ENCODE assay signal across 16 cellular contexts in genomic region chr2:159996792-159997546, GRCh38.
DNase-seq lines count a peak whose midpoint lies in the region; ATAC-seq, FAIRE-seq and TF ChIP-seq lines count a peak whose summit lies in the region.
"Had no signal": no experiment of that assay in that cellular context is flagged by ENCODE, and none has a peak within 500 bp of the region (broad histone marks: within the 10 kb centered on the region; RNA-seq: fewer than 3 reads in every experiment).

No MANE protein-coding gene starts in this region.

- no peak for FAIRE-seq in HepG2 (lab: Jason Lieb, UNC)
- FAIRE-seq: A549, D721Med, islet of Langerhans had no signal

- POLR2A ChIA-PET in HepG2 (lab: Yijun Ruan, JAX), result no interaction called here

- no peaks in the 10 kb centered on the region for H3K27me3 Mint-ChIP-seq in mesothelial cell of epicardium (ENCODE audit: low read depth)
- H3K27me3 Mint-ChIP-seq in effector memory CD8-positive, alpha-beta T cell, result peaks cover 39 to 45% of the 10 kb centered on the region in 2 donors

- H3K9me3 ChIP-seq in liver (ENCODE audit: control insufficient read depth in 4 of 4, low read length in 3 of 4), result no peaks in the 10 kb centered on the region
- H3K9me3 ChIP-seq in HepG2 (ENCODE audit: low read length), result no peaks in the 10 kb centered on the region
- no peaks in the 10 kb centered on the region for H3K9me3 ChIP-seq in effector memory CD4-positive, alpha-beta T cell (ENCODE audit: control insufficient read depth, low read length)
- H3K9me3 ChIP-seq in Karpas-422 (ENCODE audit: low read length), result no peaks in the 10 kb centered on the region
- H3K9me3 ChIP-seq: A549 had no signal

- H3K27me3 ChIP-seq in liver (ENCODE audit: control insufficient read depth in 4 of 4, insufficient read depth in 4 of 4, low read length in 3 of 4), result no peaks in the 10 kb centered on the region
- H3K27me3 ChIP-seq in HepG2 (ENCODE audit: control insufficient read depth in 1 of 2, insufficient read depth in 2 of 2, low read length in 2 of 2), result no peaks in the 10 kb centered on the region
- H3K27me3 ChIP-seq in effector memory CD4-positive, alpha-beta T cell (replicated peaks; ENCODE audit: control insufficient read depth, insufficient read depth, low read length, poor library complexity, severe bottlenecking), result no peaks in the 10 kb centered on the region
- no peaks in the 10 kb centered on the region for H3K27me3 ChIP-seq in Karpas-422 (ENCODE audit: low read length)
- H3K27me3 ChIP-seq: neural progenitor cell had no signal

- H3K4me3 ChIP-seq in liver (ENCODE audit: low read depth in 1 of 3, low read length in 3 of 3), result no peak overlapping the region
- no peak overlapping the region for H3K4me3 ChIP-seq in HepG2 (replicated peaks in 1 of 3; ENCODE audit: insufficient read depth in 1 of 3, low read depth in 2 of 3, low read length in 3 of 3)
- H3K4me3 ChIP-seq in fibroblast of mammary gland (ENCODE audit: control insufficient read depth, low read depth, low read length), result no peak overlapping the region
- H3K4me3 ChIP-seq in effector memory CD4-positive, alpha-beta T cell (ENCODE audit: insufficient read depth, low read depth, low read length, poor library complexity, severe bottlenecking), result no peak overlapping the region
- H3K4me3 ChIP-seq in Karpas-422 (ENCODE audit: low read length), result no peak overlapping the region
- H3K4me3 ChIP-seq: A549, neural progenitor cell, PC-9 had no signal

- peaks cover 40% of the 10 kb centered on the region for H3K4me1 Mint-ChIP-seq in mesothelial cell of epicardium
- H3K4me1 Mint-ChIP-seq in effector memory CD8-positive, alpha-beta T cell (ENCODE audit: low read depth in 2 of 2), result no peaks in the 10 kb centered on the region

- CTCF ChIA-PET in HepG2 (lab: Yijun Ruan, JAX; ENCODE audit: low intra/inter-chr PET ratio, low total read pairs), result no interaction called here

- no peaks in the 10 kb centered on the region for H3K4me1 ChIP-seq in liver (ENCODE audit: control insufficient read depth in 4 of 4, insufficient read depth in 4 of 4, low read length in 3 of 4)
- no peaks in the 10 kb centered on the region for H3K4me1 ChIP-seq in HepG2 (ENCODE audit: insufficient read depth, low read length)
- no peaks in the 10 kb centered on the region for H3K4me1 ChIP-seq in effector memory CD4-positive, alpha-beta T cell (ENCODE audit: control insufficient read depth, insufficient read depth, low read length, poor library complexity, severe bottlenecking)
- no peaks in the 10 kb centered on the region for H3K4me1 ChIP-seq in Karpas-422 (ENCODE audit: low read length)
- H3K4me1 ChIP-seq: A549 had no signal

- intact Hi-C loops in HepG2 (cut with micrococcal nuclease; ENCODE audit: unreplicated experiment), result no loop called here

- peaks cover 46% of the 10 kb centered on the region for H3K9me3 Mint-ChIP-seq in mesothelial cell of epicardium
- H3K9me3 Mint-ChIP-seq in effector memory CD8-positive, alpha-beta T cell, result no peaks in the 10 kb centered on the region

- no peak for TF ChIP-seq EP300 in HepG2 (IDR thresholded peaks at IDR 0.05; ENCODE audit: low read depth in 2 of 2, low read length in 2 of 2)
- no peak for TF ChIP-seq EP300 in HepG2 (CRISPR knock-in tag; IDR thresholded peaks at IDR 0.05; ENCODE audit: borderline replicate concordance)

- H3K9ac ChIP-seq in liver (ENCODE audit: low read depth in 1 of 2, low read length in 2 of 2) (no peak overlapping the region), HepG2 (ENCODE audit: insufficient read depth, low read depth, low read length) (no peak overlapping the region), Karpas-422 (ENCODE audit: low read length) (no peak overlapping the region)
- H3K9ac ChIP-seq: neural progenitor cell had no signal

- TF ChIP-seq CTCF in liver (IDR thresholded peaks at IDR 0.05; ENCODE audit: low read depth, low read length, missing input control) (no peak), HepG2 (CRISPR knock-in tag; IDR thresholded peaks at IDR 0.05) (no peak), fibroblast of mammary gland (conservative IDR thresholded peaks at IDR 0.05; ENCODE audit: control insufficient read depth, insufficient read depth, low read depth, low read length) (peak; percentile 13), mesothelial cell of epicardium (IDR thresholded peaks at IDR 0.05; ENCODE audit: unreplicated experiment) (peak; percentile 15)

- H3K36me3 ChIP-seq in liver (ENCODE audit: control insufficient read depth in 4 of 4, insufficient read depth in 3 of 4, low read depth in 1 of 4, low read length in 3 of 4), result no peaks in the 10 kb centered on the region
- no peaks in the 10 kb centered on the region for H3K36me3 ChIP-seq in HepG2 (replicated peaks in 1 of 2; ENCODE audit: control insufficient read depth in 1 of 2, insufficient read depth in 2 of 2, low read length in 2 of 2)
- no peaks in the 10 kb centered on the region for H3K36me3 ChIP-seq in effector memory CD4-positive, alpha-beta T cell (ENCODE audit: control insufficient read depth, insufficient read depth, low read length)
- H3K36me3 ChIP-seq in Karpas-422 (ENCODE audit: insufficient read depth, low read length), result no peaks in the 10 kb centered on the region

- DNase-seq in HepG2 (ENCODE audit: low spot score), result no peak
- peak; percentile 15 for DNase-seq in fibroblast of mammary gland (ENCODE audit: low read depth)
- no peak for DNase-seq in mesothelial cell of epicardium (ENCODE audit: low spot score in 2 of 2, unreplicated experiment in 2 of 2)
- no peak for DNase-seq in inferior parietal cortex (ENCODE audit: extremely low spot score)
- DNase-seq in effector memory CD4-positive, alpha-beta T cell, result no peak
- DNase-seq in effector memory CD8-positive, alpha-beta T cell, result no peak
- DNase-seq in Karpas-422, result no peak
- DNase-seq: activated CD4-positive, alpha-beta T cell treated with anti-CD3 and anti-CD28 coated beads for 4 hours; NCI-H446; PC-9 had no signal

- H3K9me2 ChIP-seq in Karpas-422 (replicated peaks; ENCODE audit: insufficient read depth, low read length), result no peaks in the 10 kb centered on the region

- no peak overlapping the region for H2AFZ ChIP-seq in HepG2 (ENCODE audit: low read length)
- H2AFZ ChIP-seq in Karpas-422 (ENCODE audit: low read length), result no peak overlapping the region
- H2AFZ ChIP-seq: neural progenitor cell, PC-9 had no signal

- in situ Hi-C loops in HepG2 (cut with HindIII; ENCODE audit: extremely low pct_ligation_motif_present, low pct_unique_long_range_greater_than_20kb), result no loop called here

- TF ChIP-seq RAD21 in liver (IDR thresholded peaks at IDR 0.05) (peak in 1 of 2 donors; percentile 25), HepG2 (CRISPR knock-in tag; IDR thresholded peaks at IDR 0.05) (no peak)

- peak overlapping the region; percentile 93 for H3K27ac Mint-ChIP-seq in mesothelial cell of epicardium
- no peak overlapping the region for H3K27ac Mint-ChIP-seq in effector memory CD8-positive, alpha-beta T cell
- H3K27ac Mint-ChIP-seq: brain, neural progenitor cell had no signal

- H3K27ac ChIP-seq in liver (ENCODE audit: low read depth in 1 of 2, low read length in 2 of 2) (no peak overlapping the region), HepG2 (ENCODE audit: extremely low read length, insufficient read depth, low read length) (no peak overlapping the region), Karpas-422 (ENCODE audit: low read length) (no peak overlapping the region)
- H3K27ac ChIP-seq in effector memory CD4-positive, alpha-beta T cell (ENCODE audit: insufficient read depth, low read length, poor library complexity, severe bottlenecking), result no peak overlapping the region
- H3K27ac ChIP-seq: A549, neural progenitor cell, PC-9 had no signal

- TF ChIP-seq POLR2A in HepG2 (IDR thresholded peaks at IDR 0.05; ENCODE audit: insufficient read depth in 1 of 2, low read depth in 2 of 2, low read length in 2 of 2), result no peak

- H3K79me2 ChIP-seq in HepG2 (ENCODE audit: insufficient read depth, low read length) (no peaks in the 10 kb centered on the region), Karpas-422 (ENCODE audit: low read length) (no peaks in the 10 kb centered on the region)

- peaks cover 39% of the 10 kb centered on the region for H3K36me3 Mint-ChIP-seq in mesothelial cell of epicardium
- no peaks in the 10 kb centered on the region for H3K36me3 Mint-ChIP-seq in effector memory CD8-positive, alpha-beta T cell (ENCODE audit: insufficient read depth)
- H3K36me3 Mint-ChIP-seq: brain, neural progenitor cell had no signal

- H4K20me1 ChIP-seq in HepG2 (ENCODE audit: insufficient read depth, low read length), result no peaks in the 10 kb centered on the region
- H4K20me1 ChIP-seq in Karpas-422 (ENCODE audit: insufficient read depth, low read depth, low read length), result no peaks in the 10 kb centered on the region

- no peak overlapping the region for H3K4me3 Mint-ChIP-seq in mesothelial cell of epicardium
- no peak overlapping the region for H3K4me3 Mint-ChIP-seq in effector memory CD8-positive, alpha-beta T cell
- H3K4me3 Mint-ChIP-seq: brain, neural progenitor cell had no signal

- no peak for ATAC-seq in HepG2
- no peak for ATAC-seq in effector memory CD8-positive, alpha-beta T cell (replicated peaks)
- ATAC-seq: A549 had no signal

- H3K4me2 ChIP-seq in HepG2 (ENCODE audit: low read depth, low read length) (no peak overlapping the region), Karpas-422 (ENCODE audit: low read depth, low read length, poor library complexity, severe bottlenecking) (no peak overlapping the region)
- H3K4me2 ChIP-seq: A549, neural progenitor cell, PC-9 had no signal

- no TSS peak for BruUV-seq in HepG2 (replicated peaks; lab: Mats Ljungman, UMichigan)

- 69% methylated on average over 3 of the region's 3 CpGs for whole genome bisulfite sequencing in liver
- 31% methylated on average over 3 of the region's 3 CpGs for WGBS in HepG2 (ENCODE audit: low lambda C conversion rate)

TF ChIP-seq in liver, 16 proteins besides CTCF, POLR2A, EP300 and RAD21:
- TF ChIP-seq HNF4G (IDR thresholded peaks at IDR 0.05) (no peak), GABPA (IDR thresholded peaks at IDR 0.05 in 1 of 2, conservative IDR thresholded peaks at IDR 0.05 in 1 of 2) (no peak), SP1 (IDR thresholded peaks at IDR 0.05) (peak; percentile 10), NR2F2 (IDR thresholded peaks at IDR 0.05) (peak; percentile 6)

TF ChIP-seq in HepG2, 621 proteins besides CTCF, POLR2A, EP300 and RAD21 (continues in another document):
- TF ChIP-seq ZNF512 (CRISPR knock-in tag; IDR thresholded peaks at IDR 0.05), result no peak
- TF ChIP-seq NFKBIZ (CRISPR knock-in tag; IDR thresholded peaks at IDR 0.05), result no peak

Comparison
In these comparisons a context has a peak if more than half of its experiments do, and no peak if none do; other contexts are left out.
1. CTCF ChIP-seq: peak in fibroblast of mammary gland (single experiment) and mesothelial cell of epicardium (single experiment); none in liver (single experiment) and HepG2 (single experiment).